ENCODE assay signal across 8 cellular contexts in genomic region chr1:228487336-228488106, GRCh38. TPM values are rescaled to one million over a fixed set of nuclear protein-coding genes. Genes with fewer than 3 reads are reported as not detected.
DNase-seq lines count a peak whose midpoint lies in the region; ATAC-seq and TF ChIP-seq lines count a peak whose summit lies in the region.

Gene RNF187, plus strand, starts transcription at chr1:228487382.

- CTCF ChIA-PET in activated CD8-positive, alpha-beta T cell treated with anti-CD3 and anti-CD28 coated beads for 36 hours (lab: Charles Lee) = interaction anchor here (0.9 to 3.8 kb wide), 7 partner anchors 13 to 357 kb away, joined by 3 to 26 read pairs (median 16); a partner anchor contains a TSS
- CTCF ChIA-PET in naive thymus-derived CD4-positive, alpha-beta T cell (lab: Charles Lee) = interaction anchor here (1.0 to 1.4 kb wide), 2 partner anchors 13 to 330 kb away, joined by 3 to 6 read pairs; no protein-coding TSS in a partner anchor

- H3K36me3 ChIP-seq in GM06990 (ENCODE audit: control insufficient read depth, insufficient read depth, low read length) (peaks cover 9% of the 10 kb centered on the region), stomach smooth muscle (ENCODE audit: control insufficient read depth in 2 of 2, insufficient read depth in 2 of 2, low read length in 2 of 2) (peaks cover 11 to 16% of the 10 kb centered on the region in 2 donors)
- H3K36me3 ChIP-seq in naive thymus-derived CD4-positive, alpha-beta T cell (ENCODE audit: control insufficient read depth in 2 of 3, insufficient read depth in 3 of 3, low read length in 3 of 3) = peaks cover 0 to 26% (median 0%) of the 10 kb centered on the region in 3 experiments

- H3K27me3 ChIP-seq in GM06990 (replicated peaks; ENCODE audit: control insufficient read depth, insufficient read depth, low read length) (no peaks in the 10 kb centered on the region), stomach smooth muscle (ENCODE audit: control insufficient read depth in 1 of 2, insufficient read depth in 2 of 2, low read length in 2 of 2) (no peaks in the 10 kb centered on the region)
- H3K27me3 ChIP-seq in naive thymus-derived CD4-positive, alpha-beta T cell (ENCODE audit: control insufficient read depth in 2 of 2, insufficient read depth in 2 of 2, low read length in 2 of 2) = no peaks in the 10 kb centered on the region

- H3K9me3 ChIP-seq in naive thymus-derived CD4-positive, alpha-beta T cell (ENCODE audit: control insufficient read depth in 2 of 3, low read length in 3 of 3) = no peaks in the 10 kb centered on the region
- no peaks in the 10 kb centered on the region for H3K9me3 ChIP-seq in stomach smooth muscle (ENCODE audit: control insufficient read depth in 2 of 2, low read length in 2 of 2)

- intact Hi-C loops in activated CD8-positive, alpha-beta T cell treated with anti-CD3 and anti-CD28 coated beads for 36 hours (cut with micrococcal nuclease) = no loop called here
- intact Hi-C loops in naive thymus-derived CD4-positive, alpha-beta T cell (cut with micrococcal nuclease) = loop anchor here (1.0 to 10.0 kb wide), 16 partner anchors 14 to 1071 kb away; partner anchors contain the start of genes GUK1 (in 2 of the 2), TRIM11 (in 2 of the 2), ABCB10 (in 1 of the 2) and ARF1 (in 1 of the 2)

- POLR2A ChIA-PET in activated CD8-positive, alpha-beta T cell treated with anti-CD3 and anti-CD28 coated beads for 36 hours (lab: Charles Lee) = interaction anchor here (0.7 to 5.6 kb wide), 7 partner anchors 11 to 753 kb away, joined by 4 to 30 read pairs (median 8); partner anchors contain the start of gene JMJD4
- POLR2A ChIA-PET in naive thymus-derived CD4-positive, alpha-beta T cell (lab: Charles Lee) = interaction anchor here (0.6 to 2.7 kb wide), 8 partner anchors 13 to 405 kb away, joined by 3 to 38 read pairs (median 8); partner anchors contain the start of genes ARF1 and IBA57

- H3K36me3 Mint-ChIP-seq in activated CD8-positive, alpha-beta T cell treated with anti-CD3 and anti-CD28 coated beads for 36 hours (ENCODE audit: low read depth) = peaks cover 32% of the 10 kb centered on the region
- peaks cover 0 to 22% (median 14%) of the 10 kb centered on the region in 5 donors for H3K36me3 Mint-ChIP-seq in naive thymus-derived CD4-positive, alpha-beta T cell

- peak within 1 kb of the TSS; percentile 99 for H3K27ac ChIP-seq in naive thymus-derived CD4-positive, alpha-beta T cell (ENCODE audit: low read depth, low read length)
- peak within 1 kb of the TSS; percentile 100 for H3K27ac ChIP-seq in stomach smooth muscle (ENCODE audit: low read length)

- H3K9ac ChIP-seq in stomach smooth muscle (ENCODE audit: low read length in 2 of 2) = peak within 1 kb of the TSS; percentile 89 to 96

- no peaks in the 10 kb centered on the region for H3K9me3 Mint-ChIP-seq in activated CD8-positive, alpha-beta T cell treated with anti-CD3 and anti-CD28 coated beads for 36 hours
- peaks cover 0 to 7% (median 0%) of the 10 kb centered on the region in 11 donors for H3K9me3 Mint-ChIP-seq in naive thymus-derived CD4-positive, alpha-beta T cell

- no peaks in the 10 kb centered on the region for H3K27me3 Mint-ChIP-seq in activated CD8-positive, alpha-beta T cell treated with anti-CD3 and anti-CD28 coated beads for 36 hours
- no peaks in the 10 kb centered on the region for H3K27me3 Mint-ChIP-seq in naive thymus-derived CD4-positive, alpha-beta T cell

- peak; percentile 51 for TF ChIP-seq POLR2A in erythroblast (IDR thresholded peaks at IDR 0.05; ENCODE audit: low read length)

- peak within 1 kb of the TSS; percentile 99 for H3K27ac Mint-ChIP-seq in activated CD8-positive, alpha-beta T cell treated with anti-CD3 and anti-CD28 coated beads for 36 hours
- peak within 1 kb of the TSS; percentile 99 to 100 (median 100) for H3K27ac Mint-ChIP-seq in naive thymus-derived CD4-positive, alpha-beta T cell

- no peak for TF ChIP-seq CTCF in GM06990 (IDR thresholded peaks at IDR 0.05; ENCODE audit: insufficient read depth, low read length, poor library complexity, severe bottlenecking)
- TF ChIP-seq CTCF in activated CD8-positive, alpha-beta T cell treated with anti-CD3 and anti-CD28 coated beads for 36 hours (IDR thresholded peaks at IDR 0.05) = no peak

- peak within 1 kb of the TSS; percentile 96 for H3K4me3 Mint-ChIP-seq in activated CD8-positive, alpha-beta T cell treated with anti-CD3 and anti-CD28 coated beads for 36 hours
- peak within 1 kb of the TSS; percentile 92 to 99 (median 98) for H3K4me3 Mint-ChIP-seq in naive thymus-derived CD4-positive, alpha-beta T cell

- peaks cover 39% of the 10 kb centered on the region for H3K4me1 Mint-ChIP-seq in activated CD8-positive, alpha-beta T cell treated with anti-CD3 and anti-CD28 coated beads for 36 hours (ENCODE audit: low read depth)
- H3K4me1 Mint-ChIP-seq in naive thymus-derived CD4-positive, alpha-beta T cell = peaks cover 20 to 48% (median 40%) of the 10 kb centered on the region in 7 donors

- H3K4me3 ChIP-seq in GM06990 (replicated peaks; ENCODE audit: low read depth, low read length) = peak within 1 kb of the TSS; percentile 81
- peak within 1 kb of the TSS; percentile 99 for H3K4me3 ChIP-seq in Jurkat, Clone E6-1 (ENCODE audit: low read length)
- H3K4me3 ChIP-seq in naive thymus-derived CD4-positive, alpha-beta T cell (ENCODE audit: low read length) = peak within 1 kb of the TSS; percentile 98
- H3K4me3 ChIP-seq in stomach smooth muscle (ENCODE audit: low read length in 2 of 2) = peak within 1 kb of the TSS; percentile 98 to 100

- peaks cover 15 to 21% of the 10 kb centered on the region in 2 donors for H3K4me1 ChIP-seq in naive thymus-derived CD4-positive, alpha-beta T cell (ENCODE audit: control insufficient read depth in 2 of 2, insufficient read depth in 2 of 2, low read length in 2 of 2)
- H3K4me1 ChIP-seq in stomach smooth muscle (ENCODE audit: control insufficient read depth, insufficient read depth, low read length) = peaks cover 30% of the 10 kb centered on the region

- DNase-seq in GM06990 (ENCODE audit: extremely low read depth, insufficient read length) (no peak), erythroblast (lab: John Stamatoyannopoulos, UW) (peak; percentile 79 to 86), HK-2 (ENCODE audit: unreplicated experiment) (no peak)
- DNase-seq in Jurkat, Clone E6-1 (ENCODE audit: low read depth, low spot score) = no peak
- peak; percentile 54 for DNase-seq in activated CD8-positive, alpha-beta T cell treated with anti-CD3 and anti-CD28 coated beads for 36 hours
- peak in 3 of 9 donors; percentile 60 to 92 (median 77) for DNase-seq in naive thymus-derived CD4-positive, alpha-beta T cell

- peak; percentile 67 for ATAC-seq in GM21619 (IDR thresholded peaks at IDR 0.05; ENCODE audit: unreplicated experiment)
- ATAC-seq in activated CD8-positive, alpha-beta T cell treated with anti-CD3 and anti-CD28 coated beads for 36 hours = peak; percentile 28
- peak; percentile 84 for ATAC-seq in naive thymus-derived CD4-positive, alpha-beta T cell

RNA-seq across cellular contexts. Expression of gene RNF187, which starts in this region (rescaled TPM):
- polyA plus RNA-seq in Jurkat, Clone E6-1 (2012; ENCODE audit: insufficient read depth, insufficient read length) = 120 TPM
- 100 to 1,000 TPM; 147 TPM for total RNA-seq in activated CD8-positive, alpha-beta T cell treated with anti-CD3 and anti-CD28 coated beads for 36 hours
- 100 to 1,000 TPM in 1 of 5 experiments, 10 to 100 TPM in 4; 64.4 to 133 (median 69.0) TPM for total RNA-seq in naive thymus-derived CD4-positive, alpha-beta T cell
- polyA plus RNA-seq in naive thymus-derived CD4-positive, alpha-beta T cell = 10 to 100 TPM; 16.5 to 46.1 TPM

Comparison
In these comparisons a context has a peak if more than half of its experiments do, and no peak if none do; other contexts are left out.
1. DNase-seq: peak in activated CD8-positive, alpha-beta T cell treated with anti-CD3 and anti-CD28 coated beads for 36 hours (single experiment) and erythroblast (2 of 2); none in GM06990 (single experiment), Jurkat, Clone E6-1 (single experiment) and HK-2 (single experiment).
2. ATAC-seq: peak in every context shown above with its lines; median percentile 84 in naive thymus-derived CD4-positive, alpha-beta T cell; 67 in GM21619; 28 in activated CD8-positive, alpha-beta T cell treated with anti-CD3 and anti-CD28 coated beads for 36 hours.
3. Peak in every context shown above with its lines, with median percentiles within 50 percentile points of each other: H3K4me3 ChIP-seq.